Comparison of ENCODE assay signal across 18 cellular contexts in the genomic region with DNA sequence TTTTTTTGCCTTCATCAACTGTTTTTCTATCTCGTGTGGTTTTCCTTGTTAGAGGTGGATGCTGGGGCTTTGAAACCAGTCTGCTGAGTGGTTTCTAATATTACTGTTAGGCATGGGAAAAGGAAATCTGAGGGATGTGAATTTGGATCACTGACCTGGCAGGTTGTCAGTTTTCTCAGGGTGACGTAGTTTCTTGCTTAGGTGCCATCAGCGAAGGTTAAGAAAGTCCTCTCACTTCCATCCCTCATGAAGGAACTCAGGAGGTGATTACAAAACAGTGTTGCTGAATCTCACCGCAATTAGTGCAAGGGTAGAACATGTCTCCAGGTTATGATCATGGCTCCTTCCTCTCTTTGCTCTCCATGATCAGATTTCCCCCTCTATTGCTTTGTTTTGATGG.
"Had no signal": no experiment of that assay in that cellular context is flagged by ENCODE, and none has a peak within 500 bp of the region (broad histone marks: within the 10 kb centered on the region; RNA-seq: fewer than 3 reads in every experiment).

No MANE protein-coding gene starts in this region.

- H3K4me2 ChIP-seq: neural progenitor cell had no signal

- H3K4me3 ChIP-seq: esophagus squamous epithelium, lung, neural progenitor cell, ovary, stomach had no signal

- H3K9ac ChIP-seq: neural progenitor cell had no signal

- H3K9me3 ChIP-seq: esophagus squamous epithelium, ovary, stomach had no signal

- H3K36me3 ChIP-seq: esophagus squamous epithelium, neural progenitor cell, ovary, stomach had no signal

- H3K27me3 ChIP-seq: esophagus squamous epithelium, neural progenitor cell, ovary, stomach had no signal

- DNase-seq: activated CD4-positive, alpha-beta T cell treated with anti-CD3 and anti-CD28 coated beads, Interleukin-2, amount 10 ng/mL, durations not matched to agents 24 days and 14 days; activated CD4-positive, CD25-positive, alpha-beta regulatory T cell; activated CD8-positive, alpha-beta T cell treated with anti-CD3 and anti-CD28 coated beads, Interleukin-2, amount 10 ng/mL, durations not matched to agents 7 days and 5 days; activated naive CD4-positive, alpha-beta T cell treated with anti-CD3 and anti-CD28 coated beads for 36 hours; activated naive CD8-positive, alpha-beta T cell treated with anti-CD3 and anti-CD28 coated beads, Interleukin-2, amount 50 U/mL, for 24 hours; activated T-cell treated with anti-CD3 and anti-CD28 coated beads, Interleukin-2, amount 50 U/mL, for 24 hours; anterior cingulate cortex; effector memory CD4-positive, alpha-beta T cell; esophagus squamous epithelium; foreskin fibroblast; ovary; stimulated activated CD4-positive, alpha-beta T cell treated with anti-CD3 and anti-CD28 coated beads, Interleukin-4, amount 100 ng/mL, for 24 hours; stomach; T-cell had no signal

- H2AFZ ChIP-seq: neural progenitor cell had no signal

- H3K27ac ChIP-seq: esophagus squamous epithelium, neural progenitor cell, ovary, stomach had no signal

- ATAC-seq: activated CD8-positive, alpha-beta T cell treated with anti-CD3 and anti-CD28 coated beads, Interleukin-2, amount 10 ng/mL, durations not matched to agents 7 days and 5 days; activated naive CD8-positive, alpha-beta T cell treated with anti-CD3 and anti-CD28 coated beads, Interleukin-2, amount 50 U/mL, for 24 hours; sciatic nerve; stimulated activated effector memory CD8-positive, alpha-beta T cell treated with anti-CD3 and anti-CD28 coated beads, Interleukin-12 subunit alpha, Interleukin-12 subunit beta, amount 100 ng/mL, for 72 hours; T-cell had no signal
